16 cellular contexts compared by ENCODE assay signal in genomic region chr13:45468676-45469075, GRCh38. TPM values are rescaled to one million over a fixed set of nuclear protein-coding genes. Genes with fewer than 3 reads are reported as not detected.
DNase-seq lines count a peak whose midpoint lies in the region; ATAC-seq and TF ChIP-seq lines count a peak whose summit lies in the region.
"Had no signal": no experiment of that assay in that cellular context is flagged by ENCODE, and none has a peak within 500 bp of the region (broad histone marks: within the 10 kb centered on the region; RNA-seq: fewer than 3 reads in every experiment).

No MANE protein-coding gene starts in this region.

- WGBS in heart right ventricle, 2 donors, result 41 to 52% methylated on average over 1 of the region's 1 CpG

- H3K4me1 ChIP-seq in left ventricle myocardium inferior (peaks cover 77% of the 10 kb centered on the region), heart right ventricle (peaks cover 6 to 65% (median 43%) of the 10 kb centered on the region in 9 donors), colonic mucosa (peaks cover 16% of the 10 kb centered on the region)

- H3K9me3 ChIP-seq in left ventricle myocardium inferior (replicated peaks) (no peaks in the 10 kb centered on the region), heart right ventricle (peaks cover 0 to 17% (median 0%) of the 10 kb centered on the region in 11 donors), colonic mucosa (no peaks in the 10 kb centered on the region)
- H3K9me3 ChIP-seq: esophagus muscularis mucosa had no signal

- H3K4me1 Mint-ChIP-seq in stimulated activated memory B cell treated with anti-CD40 and anti-IgM and Interleukin-4, amounts not matched to agents 10 μg/mL and 1 μg/mL and 100 μg/mL, for 72 hours, result peaks cover 67% of the 10 kb centered on the region

- H3K27me3 ChIP-seq in left ventricle myocardium inferior (ENCODE audit: low read depth) (no peaks in the 10 kb centered on the region), heart right ventricle (no peaks in the 10 kb centered on the region), colonic mucosa (no peaks in the 10 kb centered on the region)
- H3K27me3 ChIP-seq: esophagus muscularis mucosa had no signal

- DNase-seq in left ventricle myocardium inferior (no peak), heart right ventricle (no peak), NCI-H2227 treated with DMSO at 0.1 percent for 48 hours (lab: John Stamatoyannopoulos, UW) (peak; percentile 15), colonic mucosa (peak; percentile 36), occipital lobe (lab: John Stamatoyannopoulos, UW) (no peak)
- DNase-seq: activated naive CD4-positive, alpha-beta T cell treated with anti-CD3 and anti-CD28 coated beads for 36 hours; caudate nucleus; DMS79 treated with DMSO at 0.1 percent for 48 hours; NCI-H187; PC-3; T-helper 2 cell had no signal

- no peak overlapping the region for H3K4me3 ChIP-seq in left ventricle myocardium inferior
- no peak overlapping the region for H3K4me3 ChIP-seq in heart right ventricle
- H3K4me3 ChIP-seq in colonic mucosa, result no peak overlapping the region
- H3K4me3 ChIP-seq: esophagus muscularis mucosa had no signal

- ATAC-seq in heart right ventricle (no peak), HG02642 (IDR thresholded peaks at IDR 0.05; ENCODE audit: poor library complexity, unreplicated experiment) (no peak), GM21526 (IDR thresholded peaks at IDR 0.05; ENCODE audit: low FRiP score, unreplicated experiment) (no peak)
- ATAC-seq in stimulated activated memory B cell treated with anti-CD40 and anti-IgM and Interleukin-4, amounts not matched to agents 10 μg/mL and 1 μg/mL and 100 μg/mL, for 72 hours, result no peak
- ATAC-seq: PC-3 had no signal

- peaks cover 24% of the 10 kb centered on the region for H3K36me3 Mint-ChIP-seq in stimulated activated memory B cell treated with anti-CD40 and anti-IgM and Interleukin-4, amounts not matched to agents 10 μg/mL and 1 μg/mL and 100 μg/mL, for 72 hours

- no peak overlapping the region for H3K4me3 Mint-ChIP-seq in stimulated activated memory B cell treated with anti-CD40 and anti-IgM and Interleukin-4, amounts not matched to agents 10 μg/mL and 1 μg/mL and 100 μg/mL, for 72 hours
- H3K4me3 Mint-ChIP-seq: activated naive CD4-positive, alpha-beta T cell treated with anti-CD3 and anti-CD28 coated beads for 36 hours; mesothelial cell of epicardium had no signal

- H3K9me3 Mint-ChIP-seq in stimulated activated memory B cell treated with anti-CD40 and anti-IgM and Interleukin-4, amounts not matched to agents 10 μg/mL and 1 μg/mL and 100 μg/mL, for 72 hours, result no peaks in the 10 kb centered on the region
- H3K9me3 Mint-ChIP-seq: activated naive CD4-positive, alpha-beta T cell treated with anti-CD3 and anti-CD28 coated beads for 36 hours had no signal

- no peaks in the 10 kb centered on the region for H3K27me3 Mint-ChIP-seq in stimulated activated memory B cell treated with anti-CD40 and anti-IgM and Interleukin-4, amounts not matched to agents 10 μg/mL and 1 μg/mL and 100 μg/mL, for 72 hours

- H3K27ac Mint-ChIP-seq in stimulated activated memory B cell treated with anti-CD40 and anti-IgM and Interleukin-4, amounts not matched to agents 10 μg/mL and 1 μg/mL and 100 μg/mL, for 72 hours, result peak overlapping the region; percentile 40
- H3K27ac Mint-ChIP-seq: activated naive CD4-positive, alpha-beta T cell treated with anti-CD3 and anti-CD28 coated beads for 36 hours had no signal

- intact Hi-C loops in left ventricle myocardium inferior (cut with micrococcal nuclease), result no loop called here
- intact Hi-C loops in heart right ventricle (cut with DNase I), result loop anchor here in 6 of 10 donors (5.0 to 10.0 kb wide), 4 partner anchors 51 to 124 kb away; partner anchors contain the start of genes SLC25A30 (in 4 of the 6) and TPT1 (in 1 of the 6)
- intact Hi-C loops in colonic mucosa (cut with DNase I), result loop anchor here (5.0 kb wide), 1 partner anchor 51 kb away; the partner anchor contains the start of gene SLC25A30

- H3K27ac ChIP-seq in left ventricle myocardium inferior (replicated peaks) (peak overlapping the region; percentile 2), heart right ventricle (peak overlapping the region in 1 of 10 donors; percentile 2), colonic mucosa (peak overlapping the region; percentile 63)
- H3K27ac ChIP-seq: esophagus muscularis mucosa had no signal

- H3K9ac ChIP-seq in colonic mucosa (ENCODE audit: low read depth in 2 of 2, low read length in 2 of 2), result peak overlapping the region in 1 of 2 donors; percentile 12

- H3K36me3 ChIP-seq in left ventricle myocardium inferior (peaks cover 6% of the 10 kb centered on the region), heart right ventricle (peaks cover 0 to 10% (median 0%) of the 10 kb centered on the region in 9 donors), colonic mucosa (no peaks in the 10 kb centered on the region)
- H3K36me3 ChIP-seq: esophagus muscularis mucosa had no signal

- TF ChIP-seq CTCF in left ventricle myocardium inferior (IDR thresholded peaks at IDR 0.05; ENCODE audit: borderline replicate concordance), result no peak
- no peak for TF ChIP-seq CTCF in heart right ventricle (IDR thresholded peaks at IDR 0.05)
- TF ChIP-seq CTCF in colonic mucosa (IDR thresholded peaks at IDR 0.05), result no peak

RNA-seq across cellular contexts. Expression of gene COG3, which starts 3.9 kb away (rescaled TPM):
- 15.7 TPM for total RNA-seq in left ventricle myocardium inferior
- total RNA-seq in heart right ventricle, result 10 to 100 TPM; 12.3 to 18.0 (median 15.8) TPM
- 10 to 100 TPM in 1 of 2 donors, 1 to 10 TPM in 1; 9.9 to 14.6 TPM for polyA plus RNA-seq in heart right ventricle
- total RNA-seq in colonic mucosa, result 10 to 100 TPM; 39.0 to 49.8 TPM
- total RNA-seq in occipital lobe, result 52.6 TPM

RNA-seq across cellular contexts. Expression of gene SLC25A30, which starts 50.5 kb away (rescaled TPM):
- total RNA-seq in left ventricle myocardium inferior (175 TPM), heart right ventricle (100 to 1,000 TPM in 9 of 10 donors, 10 to 100 TPM in 1; 83.9 to 280 (median 159) TPM), colonic mucosa (1 to 10 TPM; 9.2 TPM), occipital lobe (11.2 TPM)
- 10 to 100 TPM in 1 of 2 donors, 1 to 10 TPM in 1; 9.3 to 36.6 TPM for polyA plus RNA-seq in heart right ventricle

Comparison
In these comparisons a context has a peak if more than half of its experiments do, and no peak if none do; other contexts are left out.
1. DNase-seq: peak in NCI-H2227 treated with DMSO at 0.1 percent for 48 hours (single experiment) and colonic mucosa (single experiment); none in left ventricle myocardium inferior (single experiment), heart right ventricle (0 of 2) and occipital lobe (single experiment).